9 cellular contexts compared by ENCODE assay signal in the genomic region with DNA sequence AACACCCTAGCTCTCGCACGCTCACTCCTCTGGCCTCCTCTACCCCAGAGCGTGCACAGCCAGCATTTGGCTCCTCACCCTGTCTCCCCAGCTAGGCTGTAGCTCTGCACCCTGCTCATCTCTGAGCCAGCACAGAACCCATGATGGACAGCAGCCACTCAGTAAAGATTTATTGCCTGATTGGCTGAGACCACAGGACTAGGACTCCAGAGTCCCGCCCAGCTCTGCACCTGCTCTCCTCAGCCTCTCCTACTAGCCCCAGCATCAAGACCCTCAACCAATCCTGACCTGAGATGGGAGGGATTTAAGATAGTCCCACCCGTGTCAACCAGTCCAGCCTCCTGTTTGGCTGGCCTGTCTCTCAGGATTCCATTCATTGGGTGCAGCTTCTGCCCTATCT. TPM values are rescaled to one million over a fixed set of nuclear protein-coding genes. Genes with fewer than 3 reads are reported as not detected.
DNase-seq lines count a peak whose midpoint lies in the region; ATAC-seq and TF ChIP-seq lines count a peak whose summit lies in the region.
"Had no signal": no experiment of that assay in that cellular context is flagged by ENCODE, and none has a peak within 500 bp of the region (broad histone marks: within the 10 kb centered on the region; RNA-seq: fewer than 3 reads in every experiment).

No MANE protein-coding gene starts in this region.

- no peaks in the 10 kb centered on the region for H3K27me3 Mint-ChIP-seq in activated naive CD4-positive, alpha-beta T cell treated with anti-CD3 and anti-CD28 coated beads for 36 hours (ENCODE audit: low read depth)

- H3K27ac Mint-ChIP-seq in activated naive CD4-positive, alpha-beta T cell treated with anti-CD3 and anti-CD28 coated beads for 36 hours = no peak overlapping the region

- no peak for ATAC-seq in esophagus mucosa

- no peaks in the 10 kb centered on the region for H3K36me3 Mint-ChIP-seq in activated naive CD4-positive, alpha-beta T cell treated with anti-CD3 and anti-CD28 coated beads for 36 hours (ENCODE audit: low read depth)

- TF ChIP-seq CTCF in GM12864 (IDR thresholded peaks at IDR 0.05; ENCODE audit: low read depth, low read length, missing control alignments) = no peak

- H3K9me3 Mint-ChIP-seq in activated naive CD4-positive, alpha-beta T cell treated with anti-CD3 and anti-CD28 coated beads for 36 hours = no peaks in the 10 kb centered on the region

- intact Hi-C loops in activated naive CD4-positive, alpha-beta T cell treated with anti-CD3 and anti-CD28 coated beads for 36 hours (cut with micrococcal nuclease) = no loop called here

- H3K4me3 Mint-ChIP-seq in activated naive CD4-positive, alpha-beta T cell treated with anti-CD3 and anti-CD28 coated beads for 36 hours = no peak overlapping the region

- peak; percentile 12 for DNase-seq in GM12864 (ENCODE audit: low read depth)
- peak; percentile 21 for DNase-seq in NCI-H2171 (lab: John Stamatoyannopoulos, UW)
- DNase-seq in T47D (ENCODE audit: low read depth in 1 of 2, low spot score in 1 of 2) = peak; percentile 17 to 83
- DNase-seq in mucosa of gallbladder (ENCODE audit: low spot score) = peak; percentile 29
- DNase-seq in activated CD4-positive, alpha-beta T cell treated with anti-CD3 and anti-CD28 coated beads, Interleukin-2, amount 50 U/mL, for 1 hour = no peak
- no peak for DNase-seq in central memory CD4-positive, alpha-beta T cell
- no peak for DNase-seq in activated naive CD4-positive, alpha-beta T cell treated with anti-CD3 and anti-CD28 coated beads for 36 hours
- DNase-seq: activated T-cell treated with anti-CD3 and anti-CD28 coated beads for 4 hours had no signal

- H3K4me3 ChIP-seq in GM12864 (ENCODE audit: low read depth, low read length) = no peak overlapping the region

- CTCF ChIA-PET in activated naive CD4-positive, alpha-beta T cell treated with anti-CD3 and anti-CD28 coated beads for 36 hours (lab: Charles Lee) = no interaction called here

- no peaks in the 10 kb centered on the region for H3K4me1 Mint-ChIP-seq in activated naive CD4-positive, alpha-beta T cell treated with anti-CD3 and anti-CD28 coated beads for 36 hours (ENCODE audit: low read depth)

- in situ Hi-C loops in T47D (cut with HindIII; ENCODE audit: low pct_unique_long_range_greater_than_20kb, low sequenced_read_pairs) = no loop called here

RNA-seq across cellular contexts. Expression of a gene that starts 9.3 kb away (rescaled TPM):
- total RNA-seq in mucosa of gallbladder (190 TPM), esophagus mucosa (14.4 TPM)
- total RNA-seq in activated naive CD4-positive, alpha-beta T cell treated with anti-CD3 and anti-CD28 coated beads for 36 hours = not detected

RNA-seq across cellular contexts. Expression of a gene that starts 18.9 kb away (rescaled TPM):
- total RNA-seq in mucosa of gallbladder = 217 TPM
- total RNA-seq in esophagus mucosa = 11.7 TPM
- not detected for total RNA-seq in activated naive CD4-positive, alpha-beta T cell treated with anti-CD3 and anti-CD28 coated beads for 36 hours

RNA-seq across cellular contexts. Expression of a gene that starts 25.9 kb away (rescaled TPM):
- total RNA-seq in mucosa of gallbladder (164 TPM), esophagus mucosa (10.4 TPM)
- total RNA-seq in activated naive CD4-positive, alpha-beta T cell treated with anti-CD3 and anti-CD28 coated beads for 36 hours = not detected

RNA-seq across cellular contexts. Expression of a gene that starts 48.3 kb away (rescaled TPM):
- total RNA-seq in mucosa of gallbladder = 3.7 TPM
- 2.2 TPM for total RNA-seq in esophagus mucosa
- not detected for total RNA-seq in activated naive CD4-positive, alpha-beta T cell treated with anti-CD3 and anti-CD28 coated beads for 36 hours

Comparison
In these comparisons a context has a peak if more than half of its experiments do, and no peak if none do; other contexts are left out.
1. DNase-seq: peak in GM12864 (single experiment), NCI-H2171 (single experiment), T47D (2 of 2) and mucosa of gallbladder (single experiment); none in activated CD4-positive, alpha-beta T cell treated with anti-CD3 and anti-CD28 coated beads, Interleukin-2, amount 50 U/mL, for 1 hour (single experiment), central memory CD4-positive, alpha-beta T cell (single experiment) and activated naive CD4-positive, alpha-beta T cell treated with anti-CD3 and anti-CD28 coated beads for 36 hours (single experiment).
2. RNA of a gene that starts 9.3 kb away (total RNA-seq): 190 TPM in mucosa of gallbladder (single experiment) and 14.4 TPM in esophagus mucosa (single experiment); not detected in activated naive CD4-positive, alpha-beta T cell treated with anti-CD3 and anti-CD28 coated beads for 36 hours; every median in the first group is over 10 times any median in the second.
3. RNA of a gene that starts 18.9 kb away (total RNA-seq): 217 TPM in mucosa of gallbladder (single experiment); 11.7 TPM in esophagus mucosa (single experiment) and not detected in activated naive CD4-positive, alpha-beta T cell treated with anti-CD3 and anti-CD28 coated beads for 36 hours; every median in the first group is over 10 times any median in the second.
4. RNA of a gene that starts 25.9 kb away (total RNA-seq): 164 TPM in mucosa of gallbladder (single experiment); 10.4 TPM in esophagus mucosa (single experiment) and not detected in activated naive CD4-positive, alpha-beta T cell treated with anti-CD3 and anti-CD28 coated beads for 36 hours; every median in the first group is over 10 times any median in the second.